ENCODE assay signal across 9 cellular contexts in the genomic region with DNA sequence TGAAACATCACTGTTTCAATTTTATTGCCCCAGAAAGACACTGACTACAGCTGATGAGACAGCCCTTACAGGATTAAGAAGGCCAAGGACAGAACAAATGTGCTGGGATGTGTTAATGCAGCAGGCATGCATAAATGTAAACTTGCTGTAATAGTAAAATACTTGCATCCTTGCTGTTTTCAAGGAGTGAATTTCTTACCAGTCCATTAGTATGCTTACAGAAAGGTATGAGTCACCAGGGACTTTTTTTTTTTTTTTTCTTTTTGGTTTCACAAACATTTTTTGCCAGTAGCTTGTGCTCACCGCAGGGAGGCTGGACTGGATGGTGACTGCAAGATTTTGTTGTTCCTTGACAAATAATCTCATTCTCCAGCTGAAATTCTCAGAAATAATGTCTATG. TPM values are rescaled to one million over a fixed set of nuclear protein-coding genes. Genes with fewer than 3 reads are reported as not detected.
DNase-seq lines count a peak whose midpoint lies in the region; ATAC-seq, FAIRE-seq and TF ChIP-seq lines count a peak whose summit lies in the region.
"Had no signal": no experiment of that assay in that cellular context is flagged by ENCODE, and none has a peak within 500 bp of the region (broad histone marks: within the 10 kb centered on the region; RNA-seq: fewer than 3 reads in every experiment).

No MANE protein-coding gene starts in this region.

- RAD21 ChIA-PET in GM12878 (lab: Charles Lee; ENCODE audit: unreplicated experiment), result no interaction called here

- H3K4me1 ChIP-seq in ACC112 (ENCODE audit: control insufficient read depth, insufficient read depth, low read length, unreplicated experiment) (peaks cover 13% of the 10 kb centered on the region), GM12878 (ENCODE audit: control insufficient read depth, insufficient read depth, low read length) (peaks cover 9% of the 10 kb centered on the region)
- H3K4me1 ChIP-seq in CD8-positive, alpha-beta T cell (ENCODE audit: insufficient read depth, low read length), result no peaks in the 10 kb centered on the region

- TF ChIP-seq EP300 in GM12878 (IDR thresholded peaks at IDR 0.05; ENCODE audit: borderline replicate concordance in 1 of 2, control insufficient read depth in 1 of 2, low read depth in 2 of 2, low read length in 2 of 2), result no peak

- H3K79me2 ChIP-seq in ACC112 (ENCODE audit: control insufficient read depth, insufficient read depth, low read length, unreplicated experiment), result no peaks in the 10 kb centered on the region
- H3K79me2 ChIP-seq in GM12878 (ENCODE audit: control insufficient read depth, insufficient read depth, low read length), result no peaks in the 10 kb centered on the region

- ATAC-seq in HG03280 (IDR thresholded peaks at IDR 0.05; ENCODE audit: unreplicated experiment) (peak; percentile 91), GM12878 (peak; percentile 96)
- no peak for ATAC-seq in CD8-positive, alpha-beta T cell

- intact Hi-C loops in GM12878 (cut with micrococcal nuclease; ENCODE audit: unreplicated experiment), result no loop called here
- intact Hi-C loops in CD8-positive, alpha-beta T cell (cut with DNase I, micrococcal nuclease), result loop anchor here in 1 of 2 experiments (10.0 kb wide), 1 partner anchor 1178 kb away; no protein-coding TSS in a partner anchor

- H3K36me3 ChIP-seq in ACC112 (ENCODE audit: insufficient read depth, low read length) (no peaks in the 10 kb centered on the region), GM12878 (ENCODE audit: control insufficient read depth in 2 of 2, insufficient read depth in 2 of 2, low read length in 1 of 2) (no peaks in the 10 kb centered on the region)
- no peaks in the 10 kb centered on the region for H3K36me3 ChIP-seq in CD8-positive, alpha-beta T cell (ENCODE audit: insufficient read depth, low read length)

- no peak for TF ChIP-seq RAD21 in GM12878 (IDR thresholded peaks at IDR 0.05; ENCODE audit: insufficient read depth, low read depth, low read length)

- in situ Hi-C loops in GM12878 (cut with MboI), result no loop called here

- H3K9ac ChIP-seq in GM12878 (ENCODE audit: control insufficient read depth, insufficient read depth, low read length), result no peak overlapping the region

- SMC1A ChIA-PET in GM12878 (lab: Charles Lee; ENCODE audit: uncharacterized antibody, unreplicated experiment), result no interaction called here

- H3K9me3 Mint-ChIP-seq in CD8-positive, alpha-beta T cell, result no peaks in the 10 kb centered on the region
- H3K9me3 Mint-ChIP-seq: activated naive CD8-positive, alpha-beta T cell treated with anti-CD3 and anti-CD28 coated beads, Interleukin-2, amount 10 ng/mL, durations not matched to agents 7 days and 5 days had no signal

- H3K4me3 ChIP-seq in ACC112 (ENCODE audit: low read depth, low read length) (no peak overlapping the region; the same call in 1 of the 2 replicates), GM12878 (no peak overlapping the region)
- no peak overlapping the region for H3K4me3 ChIP-seq in CD8-positive, alpha-beta T cell (ENCODE audit: low read depth, low read length)

- H2AFZ ChIP-seq in ACC112 (ENCODE audit: low read length, unreplicated experiment), result no peak overlapping the region
- no peak overlapping the region for H2AFZ ChIP-seq in GM12878 (ENCODE audit: control insufficient read depth, low read depth, low read length)

- peak in 1 of 3 experiments; percentile 6; a peak in 1 of 6 replicates for TF ChIP-seq CTCF in GM12878 (IDR thresholded peaks at IDR 0.05 in 2 of 3, conservative IDR thresholded peaks at IDR 0.05 in 1 of 3; ENCODE audit: control insufficient read depth in 2 of 3, extremely low read depth in 1 of 3, insufficient read depth in 1 of 3, low read depth in 3 of 3, low read length in 3 of 3)
- no peak for TF ChIP-seq CTCF in CD8-positive, alpha-beta T cell (IDR thresholded peaks at IDR 0.05)

- H3K27me3 Mint-ChIP-seq in CD8-positive, alpha-beta T cell (ENCODE audit: low read depth), result peaks cover 8% of the 10 kb centered on the region

- no TSS peak for BruUV-seq in GM12878 (replicated peaks; lab: Mats Ljungman, UMichigan)

- no peaks in the 10 kb centered on the region for H4K20me1 ChIP-seq in GM12878 (ENCODE audit: control insufficient read depth, insufficient read depth)

- POLR2A ChIA-PET in GM12878 (lab: Charles Lee), result interaction anchor here (0.6 kb wide), 1 partner anchor 230 kb away, joined by 3 read pairs; no protein-coding TSS in a partner anchor
- POLR2A ChIA-PET in CD8-positive, alpha-beta T cell (lab: Charles Lee), result no interaction called here

- no peak overlapping the region for H3K27ac Mint-ChIP-seq in CD8-positive, alpha-beta T cell
- H3K27ac Mint-ChIP-seq: activated naive CD8-positive, alpha-beta T cell treated with anti-CD3 and anti-CD28 coated beads, Interleukin-2, amount 10 ng/mL, durations not matched to agents 7 days and 5 days had no signal

- H3K36me3 Mint-ChIP-seq in CD8-positive, alpha-beta T cell, result no peaks in the 10 kb centered on the region
- H3K36me3 Mint-ChIP-seq: activated naive CD8-positive, alpha-beta T cell treated with anti-CD3 and anti-CD28 coated beads, Interleukin-2, amount 10 ng/mL, durations not matched to agents 7 days and 5 days had no signal

- DNase-seq in GM19240 (ENCODE audit: insufficient read length, low spot score) (peak; percentile 5), GM12878 (ENCODE audit: low read depth, low spot score) (peak; percentile 12), GM12892 (ENCODE audit: insufficient read length) (no peak), AML-193 (lab: John Stamatoyannopoulos, UW) (no peak), NCI-H2081 treated with DMSO at 0.1 percent for 48 hours (lab: John Stamatoyannopoulos, UW) (no peak)
- no peak for DNase-seq in CD8-positive, alpha-beta T cell
- DNase-seq: activated naive CD8-positive, alpha-beta T cell treated with anti-CD3 and anti-CD28 coated beads, Interleukin-2, amount 10 ng/mL, durations not matched to agents 7 days and 5 days had no signal

- peak overlapping the region; percentile 68 for H3K27ac ChIP-seq in ACC112 (ENCODE audit: low read depth, low read length)
- H3K27ac ChIP-seq in GM12878 (ENCODE audit: control insufficient read depth, insufficient read depth), result no peak overlapping the region
- H3K27ac ChIP-seq in CD8-positive, alpha-beta T cell (ENCODE audit: low read depth, low read length), result no peak overlapping the region

- H3K4me1 Mint-ChIP-seq in CD8-positive, alpha-beta T cell (ENCODE audit: low read depth), result peaks cover 3% of the 10 kb centered on the region
- H3K4me1 Mint-ChIP-seq: activated naive CD8-positive, alpha-beta T cell treated with anti-CD3 and anti-CD28 coated beads, Interleukin-2, amount 10 ng/mL, durations not matched to agents 7 days and 5 days had no signal

- CTCF ChIA-PET in GM12878 (lab: Yijun Ruan, JAX), result no interaction called here
- CTCF ChIA-PET in CD8-positive, alpha-beta T cell (lab: Charles Lee), result no interaction called here

- TF ChIP-seq POLR2A in GM12878 (IDR thresholded peaks at IDR 0.05; ENCODE audit: low read depth, low read length) (no peak), GM12892 (IDR thresholded peaks at IDR 0.05; ENCODE audit: low read depth, low read length) (no peak)

- no peak for FAIRE-seq in GM12878 (lab: Jason Lieb, UNC)
- FAIRE-seq in GM12892 (lab: Jason Lieb, UNC), result no peak

- no peak overlapping the region for H3K4me2 ChIP-seq in GM12878 (ENCODE audit: control insufficient read depth, insufficient read depth)

- H3K4me3 Mint-ChIP-seq in CD8-positive, alpha-beta T cell, result no peak overlapping the region
- H3K4me3 Mint-ChIP-seq: activated naive CD8-positive, alpha-beta T cell treated with anti-CD3 and anti-CD28 coated beads, Interleukin-2, amount 10 ng/mL, durations not matched to agents 7 days and 5 days had no signal

- H3K27me3 ChIP-seq in ACC112 (ENCODE audit: insufficient read depth, low read length), result no peaks in the 10 kb centered on the region
- H3K27me3 ChIP-seq in GM12878 (replicated peaks in 1 of 2; ENCODE audit: control insufficient read depth in 2 of 2, insufficient read depth in 2 of 2, low read length in 1 of 2), result no peaks in the 10 kb centered on the region
- no peaks in the 10 kb centered on the region for H3K27me3 ChIP-seq in CD8-positive, alpha-beta T cell (ENCODE audit: insufficient read depth, low read length)

- no peaks in the 10 kb centered on the region for H3K9me3 ChIP-seq in GM12878 (replicated peaks; ENCODE audit: control insufficient read depth, insufficient read depth, low read length)
- H3K9me3 ChIP-seq in CD8-positive, alpha-beta T cell (ENCODE audit: low read length), result no peaks in the 10 kb centered on the region

- 8% methylated on average over 1 of the region's 1 CpG for WGBS in GM12878 (ENCODE audit: insufficient coverage, insufficient replicate concordance, low lambda C conversion rate, missing lambda C conversion rate)

RNA-seq across cellular contexts. Expression of a gene that starts 55.1 kb away (rescaled TPM):
- 16.8 TPM in 2 replicates for total RNA-seq in GM12878 (2013; cell fraction: nucleolus; rRNA removed)
- total RNA-seq in GM12878 (2014; rRNA removed), result 6.3 and 7.6 TPM in 2 replicates
- total RNA-seq in GM12878 (2014; rRNA removed; fragmentation: Illumina TruSeq; extraction: Trizol), result 7.0 and 7.6 TPM in 2 replicates
- total RNA-seq in GM12878 (2021), result 4.2 and 4.4 TPM in 2 replicates
- 1.7 TPM for polyA plus RNA-seq in GM12878 (2011; ENCODE audit: low read depth)
- polyA plus RNA-seq in GM12878 (2011; rRNA removed), result 5.5 and 8.4 TPM in 2 replicates
- 1.9 and 2.1 TPM in 2 replicates for polyA plus RNA-seq in GM12878 (2011; cell fraction: cytosol; rRNA removed)
- 4.4 TPM in 2 replicates for polyA plus RNA-seq in GM12878 (2011; cell fraction: nucleus; rRNA removed)
- polyA plus RNA-seq in GM12878 (2012), result 2.6 and 3.3 TPM in 2 replicates
- 5.1 and 6.3 TPM in 2 replicates for polyA plus RNA-seq in GM12878 (2014; fragmentation: Illumina TruSeq; extraction: Trizol)
- polyA plus RNA-seq in GM12878 (2014; fragmentation: Nextera tagmentation; extraction: Ambion mirVana), result 1 to 10 TPM; 1.6 to 1.8 TPM
- 2.4 and 2.8 TPM in 2 replicates for polyA plus RNA-seq in GM12878 (2014; rRNA removed)
- 1 to 10 TPM; 5.8 to 7.2 TPM for polyA plus RNA-seq in GM12878 (2016; fragmentation: Nextera tagmentation; extraction: Ambion mirVana)
- polyA minus RNA-seq in GM12878 (2011; rRNA and poly(A)+ RNA removed), result 7.3 and 9.4 TPM in 2 replicates
- polyA minus RNA-seq in GM12878 (2011; cell fraction: cytosol; rRNA and poly(A)+ RNA removed), result 3.1 and 3.3 TPM in 2 replicates
- 5.6 and 8.9 TPM in 2 replicates for polyA minus RNA-seq in GM12878 (2011; cell fraction: nucleus; rRNA and poly(A)+ RNA removed)
- 5.5 TPM for polyA plus RNA-seq in GM12892 (2012; ENCODE audit: missing spikeins)
- under 1 TPM; 0.64 to 0.71 TPM for total RNA-seq in CD8-positive, alpha-beta T cell

RNA-seq across cellular contexts. Expression of a gene that starts 55.6 kb away (rescaled TPM):
- not detected in 2 replicates for total RNA-seq in GM12878 (2013; cell fraction: nucleolus; rRNA removed)
- total RNA-seq in GM12878 (2014; rRNA removed) (not detected in 2 replicates), GM12878 (2014; rRNA removed; fragmentation: Illumina TruSeq; extraction: Trizol) (not detected in 2 replicates), GM12878 (2021) (not detected in 2 replicates)
- polyA plus RNA-seq in GM12878 (2011; ENCODE audit: low read depth), result not detected
- polyA plus RNA-seq in GM12878 (2011; rRNA removed) (not detected in 2 replicates), GM12878 (2014; fragmentation: Illumina TruSeq; extraction: Trizol) (not detected in 2 replicates), GM12878 (2014; fragmentation: Nextera tagmentation; extraction: Ambion mirVana) (not detected), GM12878 (2014; rRNA removed) (not detected in 2 replicates), GM12878 (2016; fragmentation: Nextera tagmentation; extraction: Ambion mirVana) (not detected)
- not detected in 2 replicates for polyA plus RNA-seq in GM12878 (2011; cell fraction: cytosol; rRNA removed)
- polyA plus RNA-seq in GM12878 (2011; cell fraction: nucleus; rRNA removed), result not detected in 2 replicates
- polyA plus RNA-seq in GM12878 (2012), result not detected in 2 replicates
- polyA minus RNA-seq in GM12878 (2011; rRNA and poly(A)+ RNA removed), result not detected in 2 replicates
- polyA minus RNA-seq in GM12878 (2011; cell fraction: cytosol; rRNA and poly(A)+ RNA removed), result not detected in 2 replicates
- polyA minus RNA-seq in GM12878 (2011; cell fraction: nucleus; rRNA and poly(A)+ RNA removed), result not detected in 2 replicates
- polyA plus RNA-seq in GM12892 (2012; ENCODE audit: missing spikeins), result not detected
- not detected for total RNA-seq in CD8-positive, alpha-beta T cell
- total RNA-seq: activated naive CD8-positive, alpha-beta T cell treated with anti-CD3 and anti-CD28 coated beads, Interleukin-2, amount 10 ng/mL, durations not matched to agents 7 days and 5 days had no signal

Comparison
In these comparisons a context has a peak if more than half of its experiments do, and no peak if none do; other contexts are left out.
1. DNase-seq: peak in GM19240 (single experiment) and GM12878 (single experiment); none in GM12892 (single experiment), CD8-positive, alpha-beta T cell (0 of 7), AML-193 (0 of 2) and NCI-H2081 treated with DMSO at 0.1 percent for 48 hours (single experiment).